17 cellular contexts compared by ENCODE assay signal in the genomic region with DNA sequence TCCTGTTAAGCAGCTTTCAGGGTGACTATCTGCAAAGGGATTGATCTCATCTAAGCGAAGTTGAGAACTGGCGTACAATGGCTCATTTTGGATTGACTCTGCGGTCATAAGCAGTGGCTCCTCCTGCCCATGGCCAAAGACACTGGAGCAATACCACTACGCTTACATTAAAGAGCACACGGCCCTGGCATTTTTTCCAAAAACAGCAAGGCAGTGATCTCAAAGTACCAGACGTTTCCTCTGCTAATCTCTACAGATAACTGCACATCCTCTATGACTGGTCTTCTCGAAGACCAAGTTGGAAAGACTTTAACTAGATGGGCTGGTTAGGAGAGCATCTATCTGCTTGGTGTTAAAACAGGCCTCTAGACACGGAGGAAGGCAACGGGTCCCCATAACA. TPM values are rescaled to one million over a fixed set of nuclear protein-coding genes. Genes with fewer than 3 reads are reported as not detected.
DNase-seq lines count a peak whose midpoint lies in the region; ATAC-seq and TF ChIP-seq lines count a peak whose summit lies in the region.
"Had no signal": no experiment of that assay in that cellular context is flagged by ENCODE, and none has a peak within 500 bp of the region (broad histone marks: within the 10 kb centered on the region; RNA-seq: fewer than 3 reads in every experiment).

No MANE protein-coding gene starts in this region.

- H3K4me3 Mint-ChIP-seq in CD4-positive, alpha-beta memory T cell = peak overlapping the region in 5 of 8 donors; percentile 37 to 87 (median 76)
- H3K4me3 Mint-ChIP-seq in brain (peak overlapping the region in 4 of 5 experiments; percentile 59 to 81 (median 78)), neural progenitor cell (peak overlapping the region; percentile 77)

- H3K4me2 ChIP-seq in neural progenitor cell = no peak overlapping the region
- H3K4me2 ChIP-seq: GM23338 had no signal

- no peaks in the 10 kb centered on the region for H3K27me3 ChIP-seq in CD4-positive, alpha-beta memory T cell (ENCODE audit: insufficient read depth, low read length)
- peaks cover 53% of the 10 kb centered on the region for H3K27me3 ChIP-seq in neural progenitor cell
- H3K27me3 ChIP-seq: SJCRH30 had no signal

- no peak overlapping the region for H3K4me3 ChIP-seq in CD4-positive, alpha-beta memory T cell (ENCODE audit: low read length in 2 of 2)
- H3K4me3 ChIP-seq in neural progenitor cell = no peak overlapping the region
- H3K4me3 ChIP-seq: GM23338, SJCRH30 had no signal

- H3F3A ChIP-seq in neural progenitor cell (ENCODE audit: low read depth) = peaks cover 23% of the 10 kb centered on the region

- no peaks in the 10 kb centered on the region for H3K9me3 ChIP-seq in CD4-positive, alpha-beta memory T cell (ENCODE audit: control insufficient read depth in 1 of 2, low read length in 2 of 2)
- H3K9me3 ChIP-seq in KOPT-K1 (ENCODE audit: insufficient read depth, low read length, poor library complexity, severe bottlenecking) (no peaks in the 10 kb centered on the region), neural progenitor cell (ENCODE audit: low read depth) (no peaks in the 10 kb centered on the region)
- H3K9me3 ChIP-seq: SJCRH30 had no signal

- no peak overlapping the region for H3K27ac ChIP-seq in CD4-positive, alpha-beta memory T cell (ENCODE audit: low read depth, low read length)
- H3K27ac ChIP-seq in KOPT-K1 (ENCODE audit: low read depth, low read length, poor library complexity, severe bottlenecking) (peak overlapping the region; percentile 89), neural progenitor cell (no peak overlapping the region)
- H3K27ac ChIP-seq: SJCRH30 had no signal

- H3K79me2 ChIP-seq in neural progenitor cell (ENCODE audit: low read depth) = no peaks in the 10 kb centered on the region

- H3K9me3 Mint-ChIP-seq in CD4-positive, alpha-beta memory T cell = no peaks in the 10 kb centered on the region
- H3K9me3 Mint-ChIP-seq in brain (no peaks in the 10 kb centered on the region), neural progenitor cell (no peaks in the 10 kb centered on the region)

- CTCF ChIA-PET in CD4-positive, alpha-beta memory T cell (lab: Charles Lee; ENCODE audit: partially characterized antibody) = interaction anchor here (1.2 to 1.4 kb wide), 2 partner anchors 28 to 105 kb away, joined by 3 read pairs; no protein-coding TSS in a partner anchor

- POLR2A ChIA-PET in CD4-positive, alpha-beta memory T cell (lab: Charles Lee; ENCODE audit: partially characterized antibody) = interaction anchor here (4.1 kb wide), 1 partner anchor 73 kb away, joined by 24 read pairs; no protein-coding TSS in a partner anchor

- peaks cover 12% of the 10 kb centered on the region for H4K20me1 ChIP-seq in neural progenitor cell (ENCODE audit: low read depth)

- H3K4me1 ChIP-seq in CD4-positive, alpha-beta memory T cell (ENCODE audit: insufficient read depth, low read length) = peaks cover 23% of the 10 kb centered on the region
- peaks cover 3% of the 10 kb centered on the region for H3K4me1 ChIP-seq in neural progenitor cell
- H3K4me1 ChIP-seq: SJCRH30 had no signal

- no peaks in the 10 kb centered on the region for H3K27me3 Mint-ChIP-seq in CD4-positive, alpha-beta memory T cell
- H3K27me3 Mint-ChIP-seq in brain (peaks cover 6% of the 10 kb centered on the region), neural progenitor cell (ENCODE audit: insufficient read depth, low read depth) (peaks cover 17% of the 10 kb centered on the region)

- no peaks in the 10 kb centered on the region for H3K36me3 ChIP-seq in CD4-positive, alpha-beta memory T cell (ENCODE audit: insufficient read depth, low read length)
- H3K36me3 ChIP-seq in KOPT-K1 (ENCODE audit: insufficient read depth, low read length) (peaks cover 22% of the 10 kb centered on the region), neural progenitor cell (no peaks in the 10 kb centered on the region)
- H3K36me3 ChIP-seq: SJCRH30 had no signal

- H3K9ac ChIP-seq in neural progenitor cell = no peak overlapping the region

- no peak for ATAC-seq in GM21526 (IDR thresholded peaks at IDR 0.05; ENCODE audit: low FRiP score, unreplicated experiment)
- ATAC-seq: GM23338 had no signal

- intact Hi-C loops in CD4-positive, alpha-beta memory T cell (cut with micrococcal nuclease) = no loop called here

- peaks cover 0 to 6% of the 10 kb centered on the region in 2 donors for H3K36me3 Mint-ChIP-seq in CD4-positive, alpha-beta memory T cell
- peaks cover 7% of the 10 kb centered on the region for H3K36me3 Mint-ChIP-seq in brain
- peaks cover 7% of the 10 kb centered on the region for H3K36me3 Mint-ChIP-seq in neural progenitor cell

- peaks cover 17 to 42% (median 25%) of the 10 kb centered on the region in 4 donors for H3K4me1 Mint-ChIP-seq in CD4-positive, alpha-beta memory T cell
- H3K4me1 Mint-ChIP-seq in brain (peaks cover 32% of the 10 kb centered on the region), neural progenitor cell (peaks cover 25% of the 10 kb centered on the region)

- no peak for DNase-seq in CD4-positive, alpha-beta memory T cell
- DNase-seq in neural progenitor cell (ENCODE audit: low spot score) (no peak), GM03348 (ENCODE audit: low spot score) (no peak), SHP77 treated with DMSO at 0.1 percent for 48 hours (lab: John Stamatoyannopoulos, UW) (no peak)
- DNase-seq: activated CD8-positive, alpha-beta memory T cell treated with anti-CD3 and anti-CD28 coated beads for 24 hours; activated gamma-delta T cell; hypothalamus; NCI-H146; NCI-H345; retina; SJCRH30; stimulated activated CD4-positive, alpha-beta T cell treated with anti-CD3 and anti-CD28 coated beads, Interleukin-1b, Interleukin-23, amount 100 ng/mL, for 48 hours had no signal

- TF ChIP-seq CTCF in brain (conservative IDR thresholded peaks at IDR 0.05) = no peak
- no peak for TF ChIP-seq CTCF in neural progenitor cell (IDR thresholded peaks at IDR 0.05)

- H3K27ac Mint-ChIP-seq in CD4-positive, alpha-beta memory T cell = peak overlapping the region in 4 of 7 donors; percentile 1 to 73 (median 18)
- H3K27ac Mint-ChIP-seq in brain = peak overlapping the region in 2 of 5 experiments; percentile 73 to 78
- no peak overlapping the region for H3K27ac Mint-ChIP-seq in neural progenitor cell
- H3K27ac Mint-ChIP-seq: CD14-positive monocyte, GM23338 had no signal

- H2AFZ ChIP-seq in neural progenitor cell (replicated peaks) = no peak overlapping the region
- H2AFZ ChIP-seq: GM23338 had no signal

RNA-seq across cellular contexts. Expression of a gene that starts 2.7 kb away (rescaled TPM):
- total RNA-seq in CD4-positive, alpha-beta memory T cell = 10 to 100 TPM; 15.7 to 16.8 TPM
- 1 to 10 TPM in 1 of 2 donors, under 1 TPM in 1; 0.77 to 3.3 TPM for polyA plus RNA-seq in CD4-positive, alpha-beta memory T cell
- 9.0 TPM for polyA plus RNA-seq in brain (ENCODE audit: insufficient read depth, low read depth, low replicate concordance)
- total RNA-seq in neural progenitor cell (ENCODE audit: low replicate concordance) = 0.56 and 1.2 TPM in 2 replicates
